In the genomic region with DNA sequence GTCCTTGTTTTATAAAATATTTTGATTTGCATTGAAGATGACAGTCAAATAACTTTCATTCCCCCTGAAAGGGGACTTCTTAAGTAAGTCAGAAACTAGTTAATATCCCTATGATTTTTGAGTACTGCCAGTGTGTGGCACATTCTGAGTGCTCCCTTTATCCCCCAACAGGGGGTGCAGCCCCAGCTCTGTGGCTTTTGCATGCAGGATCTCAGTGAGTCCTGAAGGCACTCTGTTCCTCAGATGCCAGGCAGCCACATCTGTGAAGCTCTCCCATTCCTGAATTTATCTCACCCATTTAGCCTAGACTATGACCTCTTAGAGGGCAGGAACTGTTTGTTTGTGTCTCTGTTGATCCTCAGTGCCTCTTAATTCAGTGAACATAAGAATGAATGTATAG, we compare ENCODE assay signal across 8 cellular contexts.
DNase-seq lines count a peak whose midpoint lies in the region; FAIRE-seq and TF ChIP-seq lines count a peak whose summit lies in the region.

No MANE protein-coding gene starts in this region.

- FAIRE-seq in H54 (lab: Jason Lieb, UNC), result no peak

- H3K4me1 Mint-ChIP-seq in HFFc6 (ENCODE audit: low read depth), result no peaks in the 10 kb centered on the region

- TF ChIP-seq CTCF in HFFc6 (IDR thresholded peaks at IDR 0.05) (peak; percentile 75), kidney epithelial cell (IDR thresholded peaks at IDR 0.05; ENCODE audit: insufficient read depth, low read length, poor library complexity, severe bottlenecking) (peak; percentile 31)

- H3K27me3 Mint-ChIP-seq in HFFc6 (ENCODE audit: insufficient read depth), result no peaks in the 10 kb centered on the region

- no peak overlapping the region for H3K4me3 Mint-ChIP-seq in HFFc6

- DNase-seq in D341Med (ENCODE audit: low spot score), result peak; percentile 68
- DNase-seq in HFFc6, result peak; percentile 30
- DNase-seq in UCSD-AML1 (lab: John Stamatoyannopoulos, UW; ENCODE audit: unreplicated experiment), result peak; percentile 15
- DNase-seq in kidney epithelial cell (ENCODE audit: low read depth), result no peak
- DNase-seq in H54 (ENCODE audit: insufficient read length, low spot score), result no peak
- no peak for DNase-seq in HuH-7 (ENCODE audit: low spot score)
- DNase-seq in activated CD4-positive, alpha-beta T cell treated with anti-CD3 and anti-CD28 coated beads, Interleukin-2, amount 50 U/mL, for 4 hours, result no peak
- no peak for DNase-seq in GM19240 (ENCODE audit: insufficient read length, low spot score)

- H3K9me3 Mint-ChIP-seq in HFFc6, result no peaks in the 10 kb centered on the region

- no peak overlapping the region for H3K4me3 ChIP-seq in kidney epithelial cell (ENCODE audit: low read depth, low read length)

- TF ChIP-seq POLR2A in H54 (IDR thresholded peaks at IDR 0.05; ENCODE audit: low read depth, low read length), result no peak

- H3K36me3 ChIP-seq in kidney epithelial cell (ENCODE audit: control insufficient read depth, insufficient read depth, low read length), result no peaks in the 10 kb centered on the region

- no peaks in the 10 kb centered on the region for H3K27me3 ChIP-seq in kidney epithelial cell (ENCODE audit: control insufficient read depth, insufficient read depth, low read length)

- H3K36me3 Mint-ChIP-seq in HFFc6 (ENCODE audit: low read depth), result no peaks in the 10 kb centered on the region

- 0 out of 2 replicates have a peak overlapping the region, but pooled peaks have one; percentile 9 for H3K27ac Mint-ChIP-seq in HFFc6

Comparison
In these comparisons a context has a peak if more than half of its experiments do, and no peak if none do; other contexts are left out.
1. DNase-seq: peak in D341Med (single experiment), HFFc6 (single experiment) and UCSD-AML1 (single experiment); none in kidney epithelial cell (single experiment), H54 (single experiment), HuH-7 (single experiment), activated CD4-positive, alpha-beta T cell treated with anti-CD3 and anti-CD28 coated beads, Interleukin-2, amount 50 U/mL, for 4 hours (0 of 2) and GM19240 (single experiment).